Comparison of ENCODE assay signal across 1 cellular context in genomic region chr1:234734864-234735263, GRCh38.
TF ChIP-seq lines count a peak whose summit lies in the region.

No MANE protein-coding gene starts in this region.

TF ChIP-seq in neural cell, 6 proteins besides CTCF, POLR2A, EP300 and RAD21:
- TF ChIP-seq REST (IDR thresholded peaks at IDR 0.05; ENCODE audit: borderline replicate concordance) = no peak
- TF ChIP-seq SMC3 (conservative IDR thresholded peaks at IDR 0.05; ENCODE audit: poor library complexity) = no peak
- TF ChIP-seq MXI1 (conservative IDR thresholded peaks at IDR 0.05; ENCODE audit: poor library complexity, severe bottlenecking) = no peak
- TF ChIP-seq TAF1 (IDR thresholded peaks at IDR 0.05; ENCODE audit: low read depth) = no peak
- no peak for TF ChIP-seq EZH2 (IDR thresholded peaks at IDR 0.05; ENCODE audit: borderline replicate concordance, insufficient read depth, low read length, poor library complexity, severe bottlenecking)
- TF ChIP-seq POLR2AphosphoS5 (IDR thresholded peaks at IDR 0.05) = no peak
